Comparison of ENCODE assay signal across 13 cellular contexts in the genomic region with DNA sequence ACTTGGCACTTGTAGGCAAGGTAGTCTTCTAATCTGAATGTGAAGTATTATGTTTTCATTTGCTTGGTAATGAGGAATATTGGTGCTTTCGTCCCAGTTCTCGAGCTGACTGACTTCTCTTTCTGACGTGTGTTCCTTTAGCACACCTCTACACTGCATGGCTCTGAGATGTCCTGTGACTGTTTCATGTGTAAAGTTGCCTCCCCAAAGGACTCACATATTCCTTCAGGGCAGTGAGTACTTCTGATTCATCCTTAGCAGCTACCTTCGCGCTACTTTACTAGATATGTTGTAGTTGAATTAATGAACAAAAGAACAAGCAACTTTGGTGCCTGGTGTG.
DNase-seq lines count a peak whose midpoint lies in the region; ATAC-seq, FAIRE-seq and TF ChIP-seq lines count a peak whose summit lies in the region.
"Had no signal": no experiment of that assay in that cellular context is flagged by ENCODE, and none has a peak within 500 bp of the region (broad histone marks: within the 10 kb centered on the region; RNA-seq: fewer than 3 reads in every experiment).

No MANE protein-coding gene starts in this region.

- WGBS in mesodermal cell (ENCODE audit: insufficient coverage in 2 of 2), 2 experiments, result 87 to 94% methylated on average over 3 of the region's 5 CpGs
- 82 to 93% (median 91%) methylated on average over 5 of the region's 5 CpGs for WGBS in ovary, 3 donors

- no peaks in the 10 kb centered on the region for H3K36me3 Mint-ChIP-seq in activated naive CD4-positive, alpha-beta T cell treated with anti-CD3 and anti-CD28 coated beads, Interleukin-2, amount 50 U/mL, for 72 hours
- no peaks in the 10 kb centered on the region for H3K36me3 Mint-ChIP-seq in astrocyte (ENCODE audit: low read depth, unreplicated experiment)
- H3K36me3 Mint-ChIP-seq in type B pancreatic cell, result peaks cover 10% of the 10 kb centered on the region
- no peaks in the 10 kb centered on the region for H3K36me3 Mint-ChIP-seq in CD4-positive, alpha-beta T cell (ENCODE audit: low read depth)
- H3K36me3 Mint-ChIP-seq: WTC11 had no signal

- H3K4me1 ChIP-seq in astrocyte (ENCODE audit: insufficient read depth, low read length) (peaks cover 73% of the 10 kb centered on the region), mesodermal cell (ENCODE audit: control insufficient read depth, insufficient read depth, low read length, poor library complexity, severe bottlenecking) (peaks cover 62% of the 10 kb centered on the region), ovary (ENCODE audit: insufficient read depth) (peaks cover 19% of the 10 kb centered on the region)

- CTCF ChIA-PET in CD4-positive, alpha-beta T cell (lab: Charles Lee), result no interaction called here

- no peaks in the 10 kb centered on the region for H3K36me3 ChIP-seq in astrocyte (ENCODE audit: insufficient read depth, low read length)
- no peaks in the 10 kb centered on the region for H3K36me3 ChIP-seq in mesodermal cell (ENCODE audit: control insufficient read depth, insufficient read depth, low read length)
- no peaks in the 10 kb centered on the region for H3K36me3 ChIP-seq in ovary

- peaks cover 39% of the 10 kb centered on the region for H3K79me2 ChIP-seq in astrocyte (ENCODE audit: insufficient read depth, low read length)

- TF ChIP-seq CTCF in astrocyte (IDR thresholded peaks at IDR 0.05; ENCODE audit: insufficient read depth, low read depth, low read length) (no peak), type B pancreatic cell (conservative IDR thresholded peaks at IDR 0.05) (no peak), ovary (IDR thresholded peaks at IDR 0.05) (no peak)
- TF ChIP-seq CTCF in CD4-positive, alpha-beta T cell (IDR thresholded peaks at IDR 0.05), result no peak

- H3K27me3 ChIP-seq in astrocyte (ENCODE audit: insufficient read depth, low read length) (no peaks in the 10 kb centered on the region), ovary (no peaks in the 10 kb centered on the region)
- peaks cover 7% of the 10 kb centered on the region for H3K27me3 ChIP-seq in CD4-positive, alpha-beta T cell (ENCODE audit: control insufficient read depth, insufficient read depth, low read length)

- TF ChIP-seq POLR2A in ovary (IDR thresholded peaks at IDR 0.05), result no peak

- H3K9me3 ChIP-seq in astrocyte (ENCODE audit: insufficient read depth, low read depth, low read length), result no peaks in the 10 kb centered on the region
- H3K9me3 ChIP-seq in mesodermal cell (ENCODE audit: control insufficient read depth, low read length), result no peaks in the 10 kb centered on the region
- no peaks in the 10 kb centered on the region for H3K9me3 ChIP-seq in ovary
- H3K9me3 ChIP-seq in CD4-positive, alpha-beta T cell (ENCODE audit: control insufficient read depth, low read length), result no peaks in the 10 kb centered on the region

- H3K27me3 Mint-ChIP-seq in astrocyte (ENCODE audit: low read depth, unreplicated experiment) (no peaks in the 10 kb centered on the region), type B pancreatic cell (no peaks in the 10 kb centered on the region)
- H3K27me3 Mint-ChIP-seq in CD4-positive, alpha-beta T cell, result no peaks in the 10 kb centered on the region

- H3K4me3 ChIP-seq in astrocyte (ENCODE audit: insufficient read depth, low read depth, low read length) (no peak overlapping the region), mesodermal cell (ENCODE audit: extremely low read depth, insufficient read depth, low read length, poor library complexity, severe bottlenecking) (no peak overlapping the region), ovary (no peak overlapping the region)
- H3K4me3 ChIP-seq: lung had no signal

- peak overlapping the region; percentile 100 for H3K27ac ChIP-seq in astrocyte (ENCODE audit: low read depth, low read length)
- H3K27ac ChIP-seq in mesodermal cell (ENCODE audit: low read depth, low read length, severe bottlenecking), result peak overlapping the region; percentile 95
- H3K27ac ChIP-seq in substantia nigra (ENCODE audit: low read depth, low read length, poor library complexity, severe bottlenecking), result no peak overlapping the region
- no peak overlapping the region for H3K27ac ChIP-seq in ovary
- H3K27ac ChIP-seq in CD4-positive, alpha-beta T cell (ENCODE audit: low read depth, low read length), result no peak overlapping the region

- H3K4me1 Mint-ChIP-seq in astrocyte (ENCODE audit: low read depth, unreplicated experiment), result peaks cover 64% of the 10 kb centered on the region
- peaks cover 40% of the 10 kb centered on the region for H3K4me1 Mint-ChIP-seq in type B pancreatic cell (ENCODE audit: unreplicated experiment)
- no peaks in the 10 kb centered on the region for H3K4me1 Mint-ChIP-seq in CD4-positive, alpha-beta T cell (ENCODE audit: low read depth)

- H3K4me3 Mint-ChIP-seq in astrocyte (ENCODE audit: unreplicated experiment) (peak overlapping the region; percentile 14), type B pancreatic cell (no peak overlapping the region)
- H3K4me3 Mint-ChIP-seq in CD4-positive, alpha-beta T cell, result no peak overlapping the region
- H3K4me3 Mint-ChIP-seq: WTC11 had no signal

- no peak for TF ChIP-seq EP300 in ovary (IDR thresholded peaks at IDR 0.05)

- POLR2A ChIA-PET in CD4-positive, alpha-beta T cell (lab: Charles Lee), result no interaction called here

- peaks cover under 1 to 8% of the 10 kb centered on the region in 2 donors for H3K9me3 Mint-ChIP-seq in activated naive CD4-positive, alpha-beta T cell treated with anti-CD3 and anti-CD28 coated beads, Interleukin-2, amount 50 U/mL, for 72 hours
- H3K9me3 Mint-ChIP-seq in astrocyte (ENCODE audit: unreplicated experiment) (peaks cover 1% of the 10 kb centered on the region), type B pancreatic cell (no peaks in the 10 kb centered on the region)
- H3K9me3 Mint-ChIP-seq in CD4-positive, alpha-beta T cell, result no peaks in the 10 kb centered on the region
- H3K9me3 Mint-ChIP-seq: WTC11 had no signal

- peak overlapping the region; percentile 62 for H3K4me2 ChIP-seq in astrocyte (ENCODE audit: low read length)

- H3K9ac ChIP-seq in astrocyte (ENCODE audit: low read length), result peak overlapping the region; percentile 92

- peak in 1 of 2 donors; percentile 57 for ATAC-seq in activated naive CD4-positive, alpha-beta T cell treated with anti-CD3 and anti-CD28 coated beads, Interleukin-2, amount 50 U/mL, for 72 hours
- ATAC-seq in CD4-positive, alpha-beta T cell (ENCODE audit: poor library complexity), result no peak
- ATAC-seq: WTC11 had no signal

- no peak for FAIRE-seq in astrocyte (lab: Jason Lieb, UNC)
- FAIRE-seq: colon had no signal

- H4K20me1 ChIP-seq in astrocyte (ENCODE audit: insufficient read depth, low read length), result no peaks in the 10 kb centered on the region

- no peak overlapping the region for H2AFZ ChIP-seq in astrocyte (ENCODE audit: low read depth, low read length)

- intact Hi-C loops in ovary (cut with DNase I), result no loop called here
- intact Hi-C loops in CD4-positive, alpha-beta T cell (cut with DNase I, micrococcal nuclease), result no loop called here

- DNase-seq in activated naive CD4-positive, alpha-beta T cell treated with anti-CD3 and anti-CD28 coated beads, Interleukin-2, amount 50 U/mL, for 72 hours (ENCODE audit: low spot score in 2 of 2), result no peak
- DNase-seq in activated naive CD4-positive, alpha-beta T cell (lab: John Stamatoyannopoulos, UW), result no peak
- DNase-seq in astrocyte (ENCODE audit: low read depth) (no peak), type B pancreatic cell (ENCODE audit: extremely low spot score, unreplicated experiment) (no peak), substantia nigra (lab: John Stamatoyannopoulos, UW) (no peak), ovary (no peak)
- DNase-seq in CD4-positive, alpha-beta T cell, result no peak
- DNase-seq: NCI-H446, posterior cingulate gyrus had no signal

- H3K27ac Mint-ChIP-seq in activated naive CD4-positive, alpha-beta T cell treated with anti-CD3 and anti-CD28 coated beads, Interleukin-2, amount 50 U/mL, for 72 hours, result peak overlapping the region; percentile 19 to 53
- peak overlapping the region; percentile 100 for H3K27ac Mint-ChIP-seq in astrocyte (ENCODE audit: unreplicated experiment)
- H3K27ac Mint-ChIP-seq in type B pancreatic cell, result peak overlapping the region; percentile 87
- H3K27ac Mint-ChIP-seq in CD4-positive, alpha-beta T cell, result no peak overlapping the region
- H3K27ac Mint-ChIP-seq: WTC11 had no signal

Comparison
In these comparisons a context has a peak if more than half of its experiments do, and no peak if none do; other contexts are left out.
1. H3K27ac ChIP-seq: peak in astrocyte (single experiment) and mesodermal cell (single experiment); none in substantia nigra (single experiment), ovary (0 of 2) and CD4-positive, alpha-beta T cell (single experiment).